ENCODE assay signal across 16 cellular contexts in the genomic region with DNA sequence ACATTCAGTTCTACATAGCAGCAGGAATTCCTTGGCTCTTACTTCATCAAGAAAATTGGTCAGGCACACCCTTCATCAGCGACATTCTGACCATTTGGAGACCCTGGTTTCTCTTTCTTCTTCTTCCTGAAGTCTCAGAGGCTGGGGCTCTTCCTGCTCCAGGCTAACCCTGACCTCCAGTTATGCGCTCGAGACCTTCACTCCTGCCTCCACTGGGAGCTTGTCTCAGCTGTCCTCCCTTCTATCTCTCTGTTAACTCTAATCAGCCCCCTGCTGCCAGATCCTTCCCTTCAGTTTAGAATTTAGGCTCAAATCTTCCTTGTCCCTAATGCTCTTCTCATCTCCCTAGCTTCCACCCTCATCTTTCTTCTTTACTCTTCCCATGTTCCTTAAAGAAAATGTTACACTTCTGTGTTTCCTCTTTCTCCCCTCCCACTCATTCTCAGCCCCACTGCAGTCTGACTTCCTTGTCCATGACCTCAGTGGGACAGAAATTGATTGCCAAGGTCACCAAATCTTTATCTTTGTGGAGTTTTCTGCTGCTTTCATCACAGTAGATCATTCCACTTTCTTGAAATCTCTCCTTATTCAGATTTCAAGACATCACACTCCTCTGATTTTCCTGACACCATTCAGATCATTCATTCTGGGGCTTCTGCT. TPM values are rescaled to one million over a fixed set of nuclear protein-coding genes. Genes with fewer than 3 reads are reported as not detected.
A peak's percentile ranks its signal among the peaks of the same experiment; 100 is the strongest.
DNase-seq lines count a peak whose midpoint lies in the region; ATAC-seq and TF ChIP-seq lines count a peak whose summit lies in the region.
"Had no signal": no experiment of that assay in that cellular context is flagged by ENCODE, and none has a peak within 500 bp of the region (broad histone marks: within the 10 kb centered on the region; RNA-seq: fewer than 3 reads in every experiment).

No MANE protein-coding gene starts in this region.

- H3K36me3 Mint-ChIP-seq in activated T-helper 17 cell treated with anti-CD3 and anti-CD28 coated beads, Interleukin-2, amount 50 U/mL, for 72 hours (ENCODE audit: low read depth), result no peaks in the 10 kb centered on the region
- H3K36me3 Mint-ChIP-seq: type B pancreatic cell had no signal

- no peak overlapping the region for H3K9ac ChIP-seq in mesendoderm (ENCODE audit: low read length)

- DNase-seq in right atrium auricular region (ENCODE audit: low spot score) (no peak), Right ventricle myocardium inferior (ENCODE audit: missing footprints) (no peak), mesendoderm (peak; percentile 70), upper lobe of right lung (no peak), mucosa of descending colon (no peak), NCI-H1105 treated with DMSO at 0.1 percent for 48 hours (lab: John Stamatoyannopoulos, UW) (no peak), iPS-NIHi11 (ENCODE audit: low spot score) (no peak)
- DNase-seq: activated effector memory CD4-positive, alpha-beta T cell treated with Interleukin-2 at 50 U/mL for 16 hours; dermis blood vessel endothelial cell; left colon; NCI-H2171 had no signal

- no peak overlapping the region for H3K4me2 ChIP-seq in mesendoderm (ENCODE audit: low read length)

- H3K27me3 Mint-ChIP-seq in activated T-helper 17 cell treated with anti-CD3 and anti-CD28 coated beads, Interleukin-2, amount 50 U/mL, for 72 hours, result peaks cover 6% of the 10 kb centered on the region

- intact Hi-C loops in Right ventricle myocardium inferior (cut with DNase I) (loop anchor here (10.0 kb wide), 1 partner anchor 127 kb away; no protein-coding TSS in a partner anchor), upper lobe of right lung (cut with DNase I) (loop anchor here (10.0 kb wide), 1 partner anchor 227 kb away; no protein-coding TSS in a partner anchor), mucosa of descending colon (cut with DNase I, micrococcal nuclease) (loop anchor here (5.0 to 10.0 kb wide), 3 partner anchors 57 to 227 kb away; partner anchors contain the start of genes HLA-DPA1 (in 2 of the 2) and HLA-DPB1 (in 2 of the 2))

- peak overlapping the region; percentile 74 for H3K4me3 Mint-ChIP-seq in activated T-helper 17 cell treated with anti-CD3 and anti-CD28 coated beads, Interleukin-2, amount 50 U/mL, for 72 hours
- H3K4me3 Mint-ChIP-seq: type B pancreatic cell had no signal

- H3K9me3 ChIP-seq in right atrium auricular region (no peaks in the 10 kb centered on the region), upper lobe of right lung (no peaks in the 10 kb centered on the region), mucosa of descending colon (no peaks in the 10 kb centered on the region)

- peak overlapping the region; percentile 67 to 84 for H3K27ac ChIP-seq in right atrium auricular region
- H3K27ac ChIP-seq in mesendoderm (ENCODE audit: low read depth, low read length), result no peak overlapping the region
- peak overlapping the region; percentile 92 for H3K27ac ChIP-seq in upper lobe of right lung
- H3K27ac ChIP-seq: C4-2B had no signal

- ATAC-seq in Right ventricle myocardium inferior (no peak), upper lobe of right lung (peak; percentile 50), mucosa of descending colon (no peak)
- no peak for ATAC-seq in activated T-helper 17 cell treated with anti-CD3 and anti-CD28 coated beads, Interleukin-2, amount 50 U/mL, for 72 hours (replicated peaks)
- ATAC-seq: HCT116, left colon, Panc1 had no signal

- H2BK5ac ChIP-seq in mesendoderm (ENCODE audit: low read length), result no peak overlapping the region

- peaks cover 14% of the 10 kb centered on the region for H3K4me1 Mint-ChIP-seq in activated T-helper 17 cell treated with anti-CD3 and anti-CD28 coated beads, Interleukin-2, amount 50 U/mL, for 72 hours

- H3K79me1 ChIP-seq in mesendoderm (ENCODE audit: low read length), result no peaks in the 10 kb centered on the region

- H2BK120ac ChIP-seq in mesendoderm (ENCODE audit: low read depth, low read length), result no peak overlapping the region

- no peaks in the 10 kb centered on the region for H3K79me2 ChIP-seq in mesendoderm (ENCODE audit: control insufficient read depth, insufficient read depth, low read length)

- no peaks in the 10 kb centered on the region for H3K9me3 Mint-ChIP-seq in activated T-helper 17 cell treated with anti-CD3 and anti-CD28 coated beads, Interleukin-2, amount 50 U/mL, for 72 hours
- H3K9me3 Mint-ChIP-seq: type B pancreatic cell had no signal

- H3K23ac ChIP-seq in mesendoderm (ENCODE audit: low read length), result no peak overlapping the region

- H2AK5ac ChIP-seq in mesendoderm (ENCODE audit: low read length), result no peak overlapping the region

- no peak overlapping the region for H3K56ac ChIP-seq in mesendoderm (ENCODE audit: low read length)

- H3K36me3 ChIP-seq in right atrium auricular region, result no peaks in the 10 kb centered on the region
- H3K36me3 ChIP-seq in mesendoderm (ENCODE audit: control insufficient read depth, insufficient read depth, low read length), result no peaks in the 10 kb centered on the region
- H3K36me3 ChIP-seq in upper lobe of right lung, result no peaks in the 10 kb centered on the region
- H3K36me3 ChIP-seq in mucosa of descending colon (ENCODE audit: low read depth), result no peaks in the 10 kb centered on the region

- no peak overlapping the region for H3K18ac ChIP-seq in mesendoderm (ENCODE audit: low read length)

- H3K27ac Mint-ChIP-seq in activated T-helper 17 cell treated with anti-CD3 and anti-CD28 coated beads, Interleukin-2, amount 50 U/mL, for 72 hours, result peak overlapping the region; percentile 59
- H3K27ac Mint-ChIP-seq: type B pancreatic cell had no signal

- TF ChIP-seq CTCF in right atrium auricular region (IDR thresholded peaks at IDR 0.05) (no peak), upper lobe of right lung (IDR thresholded peaks at IDR 0.05) (no peak), mucosa of descending colon (IDR thresholded peaks at IDR 0.05) (no peak)

- H4K5ac ChIP-seq in mesendoderm (ENCODE audit: low read length), result no peak overlapping the region

- H3K27me3 ChIP-seq in right atrium auricular region (peaks cover 0 to 4% of the 10 kb centered on the region in 2 donors), mesendoderm (ENCODE audit: insufficient read depth, low read length, poor library complexity) (no peaks in the 10 kb centered on the region), upper lobe of right lung (no peaks in the 10 kb centered on the region)

- peaks cover 0 to 43% of the 10 kb centered on the region in 2 donors for H3K4me1 ChIP-seq in right atrium auricular region
- peaks cover 2% of the 10 kb centered on the region for H3K4me1 ChIP-seq in mesendoderm (ENCODE audit: control insufficient read depth, low read depth, low read length)
- H3K4me1 ChIP-seq in upper lobe of right lung, result peaks cover 21% of the 10 kb centered on the region
- H3K4me1 ChIP-seq in mucosa of descending colon (ENCODE audit: low read depth), result peaks cover 7% of the 10 kb centered on the region

- H3K4me3 ChIP-seq in right atrium auricular region, result no peak overlapping the region
- no peak overlapping the region for H3K4me3 ChIP-seq in mesendoderm (ENCODE audit: low read length)
- H3K4me3 ChIP-seq in upper lobe of right lung, result peak overlapping the region; percentile 15
- H3K4me3 ChIP-seq in mucosa of descending colon, result no peak overlapping the region

- no peak overlapping the region for H3K4ac ChIP-seq in mesendoderm (ENCODE audit: low read depth, low read length)

- WGBS in mesendoderm (ENCODE audit: extremely low coverage, insufficient coverage, low lambda C conversion rate), result no CpG with 5 or more reads among the region's 3 CpGs

- no peak overlapping the region for H2BK15ac ChIP-seq in mesendoderm (replicated peaks; ENCODE audit: low read depth)

- H4K8ac ChIP-seq in mesendoderm (ENCODE audit: low read depth, low read length), result no peak overlapping the region

RNA-seq across cellular contexts. Expression of gene HLA-DOA, which starts 8.4 kb away (rescaled TPM):
- total RNA-seq in right atrium auricular region (10 to 100 TPM in 1 of 2 donors, 1 to 10 TPM in 1; 2.6 to 15.6 TPM), Right ventricle myocardium inferior (1.5 TPM), upper lobe of right lung (25.2 TPM), mucosa of descending colon (1 to 10 TPM; 1.8 to 4.0 (median 3.2) TPM)
- total RNA-seq in activated T-helper 17 cell treated with anti-CD3 and anti-CD28 coated beads, Interleukin-2, amount 50 U/mL, for 72 hours, result 1 to 10 TPM in 1 of 2 donors, under 1 TPM in 1; 0.56 to 7.8 TPM
- polyA plus RNA-seq in mesendoderm (2013, experiment 1 of 2), result 10.2 TPM
- 9.5 TPM for polyA plus RNA-seq in mesendoderm (2013, experiment 2 of 2)
- total RNA-seq: dermis blood vessel endothelial cell had no signal

RNA-seq across cellular contexts. Expression of gene BRD2, which starts 49.4 kb away (rescaled TPM):
- 10 to 100 TPM; 56.9 to 91.1 TPM for total RNA-seq in right atrium auricular region
- 64.1 TPM for total RNA-seq in Right ventricle myocardium inferior
- total RNA-seq in activated T-helper 17 cell treated with anti-CD3 and anti-CD28 coated beads, Interleukin-2, amount 50 U/mL, for 72 hours, result 100 to 1,000 TPM; 229 to 281 TPM
- polyA plus RNA-seq in mesendoderm (2013, experiment 1 of 2), result 162 TPM
- polyA plus RNA-seq in mesendoderm (2013, experiment 2 of 2), result 162 TPM
- total RNA-seq in upper lobe of right lung, result 155 TPM
- total RNA-seq in mucosa of descending colon, result 100 to 1,000 TPM; 133 to 195 (median 168) TPM

RNA-seq across cellular contexts. Expression of gene HLA-DPA1, which starts 55.6 kb away (rescaled TPM):
- total RNA-seq in right atrium auricular region, result 10 to 100 TPM; 13.1 to 60.5 TPM
- total RNA-seq in Right ventricle myocardium inferior, result 42.8 TPM
- 100 to 1,000 TPM in 1 of 2 donors, 10 to 100 TPM in 1; 40.5 to 136 TPM for total RNA-seq in activated T-helper 17 cell treated with anti-CD3 and anti-CD28 coated beads, Interleukin-2, amount 50 U/mL, for 72 hours
- polyA plus RNA-seq in mesendoderm (2013, experiment 1 of 2), result 4.9 TPM
- polyA plus RNA-seq in mesendoderm (2013, experiment 2 of 2), result 4.7 TPM
- total RNA-seq in upper lobe of right lung, result 491 TPM
- total RNA-seq in mucosa of descending colon, result 10 to 100 TPM; 46.6 to 62.0 (median 49.9) TPM

RNA-seq across cellular contexts. Expression of gene HLA-DPB1, which starts 58.0 kb away (rescaled TPM):
- total RNA-seq in right atrium auricular region, result 10 to 100 TPM; 22.0 to 76.7 TPM
- total RNA-seq in Right ventricle myocardium inferior, result 38.4 TPM
- total RNA-seq in activated T-helper 17 cell treated with anti-CD3 and anti-CD28 coated beads, Interleukin-2, amount 50 U/mL, for 72 hours, result 10 to 100 TPM; 21.4 to 69.1 TPM
- 27.2 TPM for polyA plus RNA-seq in mesendoderm (2013, experiment 1 of 2)
- 28.0 TPM for polyA plus RNA-seq in mesendoderm (2013, experiment 2 of 2)
- total RNA-seq in upper lobe of right lung, result 385 TPM
- 10 to 100 TPM; 31.2 to 55.0 (median 51.2) TPM for total RNA-seq in mucosa of descending colon
